Comparison of ENCODE assay signal across 8 cellular contexts in the genomic region with DNA sequence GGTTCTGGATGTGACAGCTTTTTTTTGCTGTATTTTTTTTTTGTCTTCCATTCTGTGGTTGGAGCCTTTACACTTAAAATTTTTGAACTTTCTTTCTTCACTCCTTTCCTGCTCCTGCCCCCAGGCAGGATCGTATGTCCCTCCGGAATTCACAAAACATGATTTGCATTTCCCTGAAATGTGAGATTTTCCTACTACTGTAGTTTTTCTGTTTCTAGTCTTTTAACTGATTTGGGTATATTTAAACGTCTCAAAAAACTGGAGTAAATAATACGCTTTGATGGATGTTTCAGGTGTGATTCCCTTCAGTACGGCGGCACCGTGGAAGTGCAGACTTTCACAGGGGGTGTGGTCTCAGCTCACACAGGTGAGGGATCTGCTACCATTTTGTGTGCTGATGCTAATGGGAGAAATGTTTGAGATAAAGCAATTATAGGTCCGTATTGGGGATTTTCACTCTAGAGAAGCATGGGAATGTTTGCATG. TPM values are rescaled to one million over a fixed set of nuclear protein-coding genes. Genes with fewer than 3 reads are reported as not detected.
DNase-seq lines count a peak whose midpoint lies in the region; ATAC-seq lines count a peak whose summit lies in the region.

No MANE protein-coding gene starts in this region.

- POLR2A ChIA-PET in activated naive CD8-positive, alpha-beta T cell treated with anti-CD3 and anti-CD28 coated beads, Interleukin-2, amount 10 ng/mL, durations not matched to agents 7 days and 5 days (lab: Charles Lee) = interaction anchor here (0.6 to 4.1 kb wide), 4 partner anchors 41 to 246 kb away, joined by 5 to 49 read pairs (median 10); a partner anchor contains a TSS

- no peaks in the 10 kb centered on the region for H3K27me3 Mint-ChIP-seq in T-helper 2 cell treated with Interferon-gamma antibody and Interleukin-4, amounts not matched to agents 5 μg/mL and 100 μg/mL, for 36 hours (ENCODE audit: low read depth)
- no peaks in the 10 kb centered on the region for H3K27me3 Mint-ChIP-seq in activated naive CD8-positive, alpha-beta T cell treated with anti-CD3 and anti-CD28 coated beads, Interleukin-2, amount 10 ng/mL, durations not matched to agents 7 days and 5 days
- peaks cover 16 to 20% (median 18%) of the 10 kb centered on the region in 3 donors for H3K27me3 Mint-ChIP-seq in immature natural killer cell (ENCODE audit: low read depth in 3 of 3)

- no peak for DNase-seq in T-helper 2 cell treated with Interferon-gamma antibody and Interleukin-4, amounts not matched to agents 5 μg/mL and 100 μg/mL, for 36 hours (ENCODE audit: low spot score)
- DNase-seq in T-helper 2 cell = no peak
- no peak for DNase-seq in activated naive CD8-positive, alpha-beta T cell treated with anti-CD3 and anti-CD28 coated beads, Interleukin-2, amount 10 ng/mL, durations not matched to agents 7 days and 5 days
- DNase-seq in immature natural killer cell = no peak
- no peak for DNase-seq in SKM-1 (lab: John Stamatoyannopoulos, UW; ENCODE audit: unreplicated experiment)
- no peak for DNase-seq in NCI-H2196 (lab: John Stamatoyannopoulos, UW; ENCODE audit: unreplicated experiment)

- peak overlapping the region; percentile 96 for H3K27ac Mint-ChIP-seq in T-helper 2 cell treated with Interferon-gamma antibody and Interleukin-4, amounts not matched to agents 5 μg/mL and 100 μg/mL, for 36 hours
- peak overlapping the region; percentile 96 for H3K27ac Mint-ChIP-seq in activated naive CD8-positive, alpha-beta T cell treated with anti-CD3 and anti-CD28 coated beads, Interleukin-2, amount 10 ng/mL, durations not matched to agents 7 days and 5 days
- H3K27ac Mint-ChIP-seq in immature natural killer cell = peak overlapping the region; percentile 97 to 100 (median 98)

- no peak for ATAC-seq in activated naive CD8-positive, alpha-beta T cell treated with anti-CD3 and anti-CD28 coated beads, Interleukin-2, amount 10 ng/mL, durations not matched to agents 7 days and 5 days (ENCODE audit: low read depth)
- ATAC-seq in GM18861 (IDR thresholded peaks at IDR 0.05; ENCODE audit: unreplicated experiment) = no peak

- peaks cover 42% of the 10 kb centered on the region for H3K36me3 Mint-ChIP-seq in T-helper 2 cell treated with Interferon-gamma antibody and Interleukin-4, amounts not matched to agents 5 μg/mL and 100 μg/mL, for 36 hours (ENCODE audit: low read depth)
- peaks cover 17% of the 10 kb centered on the region for H3K36me3 Mint-ChIP-seq in activated naive CD8-positive, alpha-beta T cell treated with anti-CD3 and anti-CD28 coated beads, Interleukin-2, amount 10 ng/mL, durations not matched to agents 7 days and 5 days
- peaks cover 8 to 17% (median 8%) of the 10 kb centered on the region in 3 donors for H3K36me3 Mint-ChIP-seq in immature natural killer cell

- no peaks in the 10 kb centered on the region for H3K9me3 Mint-ChIP-seq in T-helper 2 cell treated with Interferon-gamma antibody and Interleukin-4, amounts not matched to agents 5 μg/mL and 100 μg/mL, for 36 hours
- H3K9me3 Mint-ChIP-seq in activated naive CD8-positive, alpha-beta T cell treated with anti-CD3 and anti-CD28 coated beads, Interleukin-2, amount 10 ng/mL, durations not matched to agents 7 days and 5 days = no peaks in the 10 kb centered on the region
- no peaks in the 10 kb centered on the region for H3K9me3 Mint-ChIP-seq in immature natural killer cell

- no peaks in the 10 kb centered on the region for H3K27me3 ChIP-seq in subcutaneous abdominal adipose tissue (ENCODE audit: control insufficient read depth in 5 of 5, insufficient read depth in 4 of 5, low read length in 5 of 5)

- H3K36me3 ChIP-seq in subcutaneous abdominal adipose tissue (ENCODE audit: control insufficient read depth in 5 of 5, insufficient read depth in 5 of 5, low read length in 5 of 5) = peaks cover 9 to 40% (median 35%) of the 10 kb centered on the region in 5 donors

- H3K9me3 ChIP-seq in subcutaneous abdominal adipose tissue (ENCODE audit: control insufficient read depth in 5 of 5, low read length in 5 of 5) = no peaks in the 10 kb centered on the region

- peak overlapping the region; percentile 99 for H3K4me3 Mint-ChIP-seq in T-helper 2 cell treated with Interferon-gamma antibody and Interleukin-4, amounts not matched to agents 5 μg/mL and 100 μg/mL, for 36 hours
- peak overlapping the region; percentile 100 for H3K4me3 Mint-ChIP-seq in activated naive CD8-positive, alpha-beta T cell treated with anti-CD3 and anti-CD28 coated beads, Interleukin-2, amount 10 ng/mL, durations not matched to agents 7 days and 5 days
- H3K4me3 Mint-ChIP-seq in immature natural killer cell = peak overlapping the region; percentile 98 to 99 (median 98)

- peak overlapping the region; percentile 81 to 98 (median 87) for H3K9ac ChIP-seq in subcutaneous abdominal adipose tissue (ENCODE audit: low read length in 5 of 5)

- H3K4me1 ChIP-seq in subcutaneous abdominal adipose tissue (ENCODE audit: control insufficient read depth in 5 of 5, insufficient read depth in 5 of 5, low read length in 5 of 5) = peaks cover 5 to 28% (median 24%) of the 10 kb centered on the region in 5 donors

- peak overlapping the region; percentile 98 for H3K27ac ChIP-seq in subcutaneous abdominal adipose tissue (ENCODE audit: low read depth, low read length)

- peaks cover 32% of the 10 kb centered on the region for H3K4me1 Mint-ChIP-seq in T-helper 2 cell treated with Interferon-gamma antibody and Interleukin-4, amounts not matched to agents 5 μg/mL and 100 μg/mL, for 36 hours (ENCODE audit: low read depth)
- peaks cover 29% of the 10 kb centered on the region for H3K4me1 Mint-ChIP-seq in activated naive CD8-positive, alpha-beta T cell treated with anti-CD3 and anti-CD28 coated beads, Interleukin-2, amount 10 ng/mL, durations not matched to agents 7 days and 5 days
- H3K4me1 Mint-ChIP-seq in immature natural killer cell = peaks cover 28 to 32% of the 10 kb centered on the region in 2 donors

- H3K4me3 ChIP-seq in subcutaneous abdominal adipose tissue (ENCODE audit: low read depth in 1 of 5, low read length in 5 of 5) = peak overlapping the region; percentile 88 to 96 (median 91)

RNA-seq across cellular contexts. Expression of a gene that starts 0.7 kb away (rescaled TPM):
- 10 to 100 TPM; 89.4 to 92.2 TPM for total RNA-seq in activated naive CD8-positive, alpha-beta T cell treated with anti-CD3 and anti-CD28 coated beads, Interleukin-2, amount 10 ng/mL, durations not matched to agents 7 days and 5 days
- polyA plus RNA-seq in immature natural killer cell = 10 to 100 TPM in 1 of 3 donors, 1 to 10 TPM in 2; 1.9 to 38.9 (median 2.8) TPM

RNA-seq across cellular contexts. Expression of a gene that starts 41.4 kb away (rescaled TPM):
- 100 to 1,000 TPM; 140 to 143 TPM for total RNA-seq in activated naive CD8-positive, alpha-beta T cell treated with anti-CD3 and anti-CD28 coated beads, Interleukin-2, amount 10 ng/mL, durations not matched to agents 7 days and 5 days
- polyA plus RNA-seq in immature natural killer cell = 1 to 10 TPM in 2 of 3 donors, under 1 TPM in 1; 0.06 to 5.5 (median 1.9) TPM

RNA-seq across cellular contexts. Expression of a gene that starts 48.6 kb away (rescaled TPM):
- 10 to 100 TPM; 48.2 to 48.9 TPM for total RNA-seq in activated naive CD8-positive, alpha-beta T cell treated with anti-CD3 and anti-CD28 coated beads, Interleukin-2, amount 10 ng/mL, durations not matched to agents 7 days and 5 days
- 10 to 100 TPM; 49.2 to 91.0 (median 62.7) TPM for polyA plus RNA-seq in immature natural killer cell

RNA-seq across cellular contexts. Expression of a gene that starts 48.9 kb away (rescaled TPM):
- total RNA-seq in activated naive CD8-positive, alpha-beta T cell treated with anti-CD3 and anti-CD28 coated beads, Interleukin-2, amount 10 ng/mL, durations not matched to agents 7 days and 5 days = 10 to 100 TPM; 89.7 to 97.1 TPM
- polyA plus RNA-seq in immature natural killer cell = 10 to 100 TPM; 10.6 to 29.5 (median 12.9) TPM
